ENCODE assay signal across 12 cellular contexts in the genomic region with DNA sequence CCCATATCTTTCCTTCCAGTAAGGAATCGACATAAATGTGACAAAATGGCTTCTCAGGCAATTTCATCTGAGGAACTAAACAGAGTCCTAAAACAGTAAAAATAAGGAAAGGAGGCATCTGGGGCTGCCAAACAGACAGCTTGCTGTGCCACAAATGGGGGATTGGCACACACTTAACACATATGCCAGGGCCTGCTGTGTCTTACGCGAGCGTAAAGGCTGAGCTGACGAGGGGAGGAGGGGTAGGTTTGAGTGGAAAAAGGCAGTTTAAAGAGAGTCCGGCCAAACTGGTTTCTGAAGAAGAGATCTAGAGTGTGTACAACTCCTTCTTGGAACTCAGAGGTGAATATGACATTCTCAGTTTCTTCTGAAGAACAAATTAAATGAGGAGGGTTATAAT.
A peak's percentile ranks its signal among the peaks of the same experiment; 100 is the strongest.
DNase-seq lines count a peak whose midpoint lies in the region; ATAC-seq lines count a peak whose summit lies in the region.
"Had no signal": no experiment of that assay in that cellular context is flagged by ENCODE, and none has a peak within 500 bp of the region (broad histone marks: within the 10 kb centered on the region; RNA-seq: fewer than 3 reads in every experiment).

No MANE protein-coding gene starts in this region.

- H3K4me1 Mint-ChIP-seq in T-helper 2 cell treated with Interferon-gamma antibody and Interleukin-4, amounts not matched to agents 5 μg/mL and 100 μg/mL, for 36 hours (ENCODE audit: low read depth): peaks cover 1% of the 10 kb centered on the region

- intact Hi-C loops in left colon (cut with DNase I, micrococcal nuclease): no loop called here

- H3K9me3 Mint-ChIP-seq in T-helper 2 cell treated with Interferon-gamma antibody and Interleukin-4, amounts not matched to agents 5 μg/mL and 100 μg/mL, for 36 hours: no peaks in the 10 kb centered on the region
- H3K9me3 Mint-ChIP-seq: nephron had no signal

- ATAC-seq in GM18498 (IDR thresholded peaks at IDR 0.05; ENCODE audit: unreplicated experiment): peak; percentile 11
- peak; percentile 9 for ATAC-seq in HG02763 (IDR thresholded peaks at IDR 0.05; ENCODE audit: unreplicated experiment)
- ATAC-seq in left colon: no peak
- ATAC-seq: activated naive CD4-positive, alpha-beta T cell treated with anti-CD3 and anti-CD28 coated beads, Interleukin-2, amount 50 U/mL, for 72 hours; K562 had no signal

- H3K27me3 Mint-ChIP-seq in T-helper 2 cell treated with Interferon-gamma antibody and Interleukin-4, amounts not matched to agents 5 μg/mL and 100 μg/mL, for 36 hours (ENCODE audit: low read depth): no peaks in the 10 kb centered on the region

- DNase-seq in NCI-H2171 treated with DMSO at 0.1 percent for 48 hours (lab: John Stamatoyannopoulos, UW) (peak; percentile 38), medulla oblongata (ENCODE audit: extremely low spot score) (peak; percentile 33), NCI-H1092 (lab: John Stamatoyannopoulos, UW) (no peak), left colon (no peak), activated T-cell treated with anti-CD3 and anti-CD28 coated beads for 4 hours (no peak)
- DNase-seq in T-helper 2 cell treated with Interferon-gamma antibody and Interleukin-4, amounts not matched to agents 5 μg/mL and 100 μg/mL, for 36 hours (ENCODE audit: low spot score): no peak
- DNase-seq: activated CD8-positive, alpha-beta memory T cell treated with anti-CD3 and anti-CD28 coated beads for 24 hours had no signal

- no peak overlapping the region for H3K27ac Mint-ChIP-seq in T-helper 2 cell treated with Interferon-gamma antibody and Interleukin-4, amounts not matched to agents 5 μg/mL and 100 μg/mL, for 36 hours
- H3K27ac Mint-ChIP-seq: activated naive CD4-positive, alpha-beta T cell treated with anti-CD3 and anti-CD28 coated beads, Interleukin-2, amount 50 U/mL, for 72 hours had no signal

- H3K4me3 Mint-ChIP-seq in T-helper 2 cell treated with Interferon-gamma antibody and Interleukin-4, amounts not matched to agents 5 μg/mL and 100 μg/mL, for 36 hours: no peak overlapping the region
- H3K4me3 Mint-ChIP-seq: nephron had no signal

- H3K36me3 Mint-ChIP-seq in T-helper 2 cell treated with Interferon-gamma antibody and Interleukin-4, amounts not matched to agents 5 μg/mL and 100 μg/mL, for 36 hours (ENCODE audit: low read depth): no peaks in the 10 kb centered on the region
- H3K36me3 Mint-ChIP-seq: activated naive CD4-positive, alpha-beta T cell treated with anti-CD3 and anti-CD28 coated beads, Interleukin-2, amount 50 U/mL, for 72 hours had no signal

Comparison
In these comparisons a context has a peak if more than half of its experiments do, and no peak if none do; other contexts are left out.
1. DNase-seq: peak in NCI-H2171 treated with DMSO at 0.1 percent for 48 hours (single experiment) and medulla oblongata (single experiment); none in T-helper 2 cell treated with Interferon-gamma antibody and Interleukin-4, amounts not matched to agents 5 μg/mL and 100 μg/mL, for 36 hours (single experiment), NCI-H1092 (single experiment), left colon (0 of 2) and activated T-cell treated with anti-CD3 and anti-CD28 coated beads for 4 hours (single experiment).